Comparison of ENCODE assay signal across 31 cellular contexts in genomic region chr12:1857821-1858220, GRCh38. TPM values are rescaled to one million over a fixed set of nuclear protein-coding genes. Genes with fewer than 3 reads are reported as not detected.
"Had no signal": no experiment of that assay in that cellular context is flagged by ENCODE, and none has a peak within 500 bp of the region (broad histone marks: within the 10 kb centered on the region; RNA-seq: fewer than 3 reads in every experiment).

No MANE protein-coding gene starts in this region.

- H3K4me1 Mint-ChIP-seq: immature natural killer cell, nephron had no signal

- ATAC-seq: left lung; naive thymus-derived CD4-positive, alpha-beta T cell; psoas muscle; right cardiac atrium; stimulated activated effector memory CD8-positive, alpha-beta T cell treated with anti-CD3 and anti-CD28 coated beads, Interleukin-12 subunit alpha, Interleukin-12 subunit beta, amount 100 ng/mL, for 72 hours; stimulated activated naive CD8-positive, alpha-beta T cell treated with anti-CD3 and anti-CD28 coated beads, Interleukin-15, Interleukin-2, amounts not matched to agents 100 U/mL and 50 U/mL, for 24 hours had no signal

- H3K9me3 Mint-ChIP-seq: nephron; stimulated activated effector memory CD8-positive, alpha-beta T cell treated with anti-CD3 and anti-CD28 coated beads, Interleukin-12 subunit alpha, Interleukin-12 subunit beta, amount 100 ng/mL, for 72 hours had no signal

- H3K4me1 ChIP-seq: colonic mucosa, esophagus squamous epithelium, left lung, psoas muscle, sigmoid colon, tibial nerve, upper lobe of left lung had no signal

- H3K4me3 ChIP-seq: colonic mucosa, esophagus squamous epithelium, left lung, ovary, psoas muscle, sigmoid colon, thoracic aorta, tibial nerve, upper lobe of left lung had no signal

- H3K36me3 ChIP-seq: colonic mucosa, esophagus squamous epithelium, left lung, ovary, sigmoid colon, thoracic aorta, tibial nerve, upper lobe of left lung had no signal

- H3K27ac ChIP-seq: colonic mucosa, esophagus squamous epithelium, left lung, ovary, psoas muscle, sigmoid colon, thoracic aorta, tibial nerve, upper lobe of left lung had no signal

- DNase-seq: colonic mucosa; dermis blood vessel endothelial cell; effector memory CD4-positive, alpha-beta T cell; erythroblast; esophagus squamous epithelium; foreskin melanocyte; hypothalamus; immature natural killer cell; left lung; mesenchymal stem cell; midbrain; naive thymus-derived CD4-positive, alpha-beta T cell; occipital lobe; ovary; psoas muscle; right cardiac atrium; sigmoid colon; stimulated activated CD4-positive, alpha-beta T cell treated with anti-CD3 and anti-CD28 coated beads, Interleukin-2, amount 100 ng/mL, for 24 hours; stimulated activated CD4-positive, alpha-beta T cell treated with anti-CD3 and anti-CD28 coated beads, Interleukin-4, amount 100 ng/mL, for 24 hours; stimulated activated naive CD8-positive, alpha-beta T cell treated with anti-CD3 and anti-CD28 coated beads, Interleukin-15, Interleukin-2, amounts not matched to agents 100 U/mL and 50 U/mL, for 24 hours had no signal

- H3K4me3 Mint-ChIP-seq: immature natural killer cell; naive thymus-derived CD4-positive, alpha-beta T cell; nephron; stimulated activated effector memory CD8-positive, alpha-beta T cell treated with anti-CD3 and anti-CD28 coated beads, Interleukin-12 subunit alpha, Interleukin-12 subunit beta, amount 100 ng/mL, for 72 hours had no signal

- H3K9me3 ChIP-seq: colonic mucosa, ovary had no signal

- H3K27me3 ChIP-seq: colonic mucosa, ovary, sigmoid colon, tibial nerve, upper lobe of left lung had no signal

- H3K27ac Mint-ChIP-seq: immature natural killer cell; naive thymus-derived CD4-positive, alpha-beta T cell; nephron; stimulated activated effector memory CD8-positive, alpha-beta T cell treated with anti-CD3 and anti-CD28 coated beads, Interleukin-12 subunit alpha, Interleukin-12 subunit beta, amount 100 ng/mL, for 72 hours had no signal

- H3K36me3 Mint-ChIP-seq: immature natural killer cell; stimulated activated effector memory CD8-positive, alpha-beta T cell treated with anti-CD3 and anti-CD28 coated beads, Interleukin-12 subunit alpha, Interleukin-12 subunit beta, amount 100 ng/mL, for 72 hours had no signal

RNA-seq across cellular contexts. Expression of gene LRTM2, which starts 37.5 kb away (rescaled TPM):
- total RNA-seq: chondrocyte, colonic mucosa, dermis blood vessel endothelial cell, esophagus squamous epithelium, left lung, lower leg skin, lung microvascular endothelial cell, mucosa of gallbladder, ovary, psoas muscle, renal cortical epithelial cell, right cardiac atrium, skeletal muscle tissue, thoracic aorta, tibial nerve, upper lobe of left lung had no signal
